ENCODE assay signal across 8 cellular contexts in genomic region chr7:54932818-54933543, GRCh38.
DNase-seq lines count a peak whose midpoint lies in the region; ATAC-seq and TF ChIP-seq lines count a peak whose summit lies in the region.
"Had no signal": no experiment of that assay in that cellular context is flagged by ENCODE, and none has a peak within 500 bp of the region (broad histone marks: within the 10 kb centered on the region; RNA-seq: fewer than 3 reads in every experiment).

No MANE protein-coding gene starts in this region.

- no peaks in the 10 kb centered on the region for H3K36me3 ChIP-seq in PC-3 (ENCODE audit: low read depth, low read length)
- H3K36me3 ChIP-seq in mesodermal cell (ENCODE audit: control insufficient read depth, insufficient read depth, low read length) = no peaks in the 10 kb centered on the region
- H3K36me3 ChIP-seq in upper lobe of right lung = no peaks in the 10 kb centered on the region

- H3K9me3 ChIP-seq in PC-3 (ENCODE audit: low read length) (no peaks in the 10 kb centered on the region), mesodermal cell (ENCODE audit: control insufficient read depth, low read length) (peaks cover 9% of the 10 kb centered on the region), upper lobe of right lung (no peaks in the 10 kb centered on the region)

- peak overlapping the region; percentile 62 for H3K4me3 ChIP-seq in PC-3 (ENCODE audit: low read length)
- peak overlapping the region; percentile 27 for H3K4me3 ChIP-seq in mesodermal cell (ENCODE audit: extremely low read depth, insufficient read depth, low read length, poor library complexity, severe bottlenecking)
- H3K4me3 ChIP-seq in upper lobe of right lung = peak overlapping the region; percentile 42

- intact Hi-C loops in PC-3 (cut with micrococcal nuclease) (no loop called here), upper lobe of right lung (cut with DNase I) (no loop called here)

- H3K27me3 ChIP-seq in PC-3 (ENCODE audit: low read length) (no peaks in the 10 kb centered on the region), upper lobe of right lung (no peaks in the 10 kb centered on the region)

- DNase-seq in HPDE6-E6E7 (ENCODE audit: extremely low spot score) (peak; percentile 64), PC-3 (peak; percentile 73), epithelial cell of prostate (ENCODE audit: low read depth, low spot score) (no peak), upper lobe of right lung (peak; percentile 90), CD1c-positive myeloid dendritic cell (ENCODE audit: extremely low spot score) (no peak), SKM-1 (lab: John Stamatoyannopoulos, UW; ENCODE audit: unreplicated experiment) (no peak)
- DNase-seq: activated B cell treated with CpG ODN at 0.5 μM for 24 hours had no signal

- no peak overlapping the region for H3K27ac ChIP-seq in PC-3 (ENCODE audit: low read length)
- peak overlapping the region; percentile 53 for H3K27ac ChIP-seq in epithelial cell of prostate
- no peak overlapping the region for H3K27ac ChIP-seq in mesodermal cell (ENCODE audit: low read depth, low read length, severe bottlenecking)
- H3K27ac ChIP-seq in upper lobe of right lung = peak overlapping the region; percentile 11

- H3F3A ChIP-seq in PC-3 (ENCODE audit: low read length, unreplicated experiment) = no peaks in the 10 kb centered on the region

- no peaks in the 10 kb centered on the region for H3K79me2 ChIP-seq in PC-3 (ENCODE audit: low read length)

- 11 to 24% methylated on average over 8 to 18 of the region's 34 CpGs for WGBS in mesodermal cell (ENCODE audit: insufficient coverage in 2 of 2), 2 experiments

- H3K9me2 ChIP-seq in PC-3 (replicated peaks; ENCODE audit: low read length) = no peaks in the 10 kb centered on the region

- no peaks in the 10 kb centered on the region for H4K20me1 ChIP-seq in PC-3 (ENCODE audit: low read length)

- TF ChIP-seq CTCF in PC-3 (conservative IDR thresholded peaks at IDR 0.05; ENCODE audit: low read depth, low read length) (no peak), upper lobe of right lung (IDR thresholded peaks at IDR 0.05) (no peak)

- BruUV-seq in PC-3 (replicated peaks; lab: Mats Ljungman, UMichigan) = no TSS peak

- POLR2A ChIA-PET in PC-3 (lab: Charles Lee; ENCODE audit: unreplicated experiment) = interaction anchor here (0.6 kb wide), 1 partner anchor 14 kb away, joined by 4 read pairs; no protein-coding TSS in a partner anchor

- H3K4me2 ChIP-seq in PC-3 (ENCODE audit: low read length) = peak overlapping the region; percentile 71

- peak overlapping the region; percentile 37 for H3K9ac ChIP-seq in PC-3 (ENCODE audit: low read length)

- peaks cover 9% of the 10 kb centered on the region for H3K4me1 ChIP-seq in PC-3 (ENCODE audit: insufficient read depth, low read length)
- no peaks in the 10 kb centered on the region for H3K4me1 ChIP-seq in mesodermal cell (ENCODE audit: control insufficient read depth, insufficient read depth, low read length, poor library complexity, severe bottlenecking)
- peaks cover 6% of the 10 kb centered on the region for H3K4me1 ChIP-seq in upper lobe of right lung

- CTCF ChIA-PET in PC-3 (lab: Charles Lee) = no interaction called here

- peak overlapping the region; percentile 68 for H2AFZ ChIP-seq in PC-3 (ENCODE audit: low read length)

- ATAC-seq in PC-3 = peak; percentile 99
- ATAC-seq in upper lobe of right lung = peak; percentile 100

Comparison
In these comparisons a context has a peak if more than half of its experiments do, and no peak if none do; other contexts are left out.
1. DNase-seq: peak in HPDE6-E6E7 (single experiment), PC-3 (single experiment) and upper lobe of right lung (single experiment); none in epithelial cell of prostate (single experiment), CD1c-positive myeloid dendritic cell (single experiment) and SKM-1 (single experiment).
2. H3K27ac ChIP-seq: peak in epithelial cell of prostate (single experiment) and upper lobe of right lung (single experiment); none in PC-3 (single experiment) and mesodermal cell (single experiment).
3. Peak in every context shown above with its lines, with median percentiles within 50 percentile points of each other: H3K4me3 ChIP-seq.